21 cellular contexts compared by ENCODE assay signal in the genomic region with DNA sequence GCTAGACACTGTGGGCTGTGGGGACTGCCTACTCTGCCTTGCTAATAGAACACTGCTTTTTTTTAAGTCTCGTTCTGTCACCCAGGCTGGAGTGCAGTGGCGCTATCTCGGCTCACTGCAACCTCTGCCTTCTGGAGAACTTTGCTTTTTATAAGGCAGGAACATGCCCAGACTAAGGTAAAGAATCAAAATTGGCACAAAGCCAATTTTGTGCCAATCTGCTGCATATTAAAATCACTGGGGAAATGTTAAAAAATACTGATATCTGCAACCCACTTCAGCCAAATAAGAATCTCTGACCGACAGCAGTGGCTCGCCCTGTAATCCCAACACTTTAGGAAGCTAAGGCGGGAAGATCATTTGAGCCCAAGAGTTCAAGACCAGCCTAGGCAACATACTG. TPM values are rescaled to one million over a fixed set of nuclear protein-coding genes. Genes with fewer than 3 reads are reported as not detected.
A peak's percentile ranks its signal among the peaks of the same experiment; 100 is the strongest.
DNase-seq lines count a peak whose midpoint lies in the region; ATAC-seq, FAIRE-seq and TF ChIP-seq lines count a peak whose summit lies in the region.
"Had no signal": no experiment of that assay in that cellular context is flagged by ENCODE, and none has a peak within 500 bp of the region (broad histone marks: within the 10 kb centered on the region; RNA-seq: fewer than 3 reads in every experiment).

No MANE protein-coding gene starts in this region.

- 89% methylated on average over 6 of the region's 6 CpGs; no CpG with 5 or more reads in 1 of the 2 experiments for WGBS in H1 (ENCODE audit: extremely low coverage in 1 of 2, insufficient coverage in 1 of 2, insufficient read length in 1 of 2, insufficient replicate concordance in 2 of 2, low coverage in 1 of 2, low lambda C conversion rate in 2 of 2, missing lambda C conversion rate in 1 of 2), 2 experiments

- H2AFZ ChIP-seq in H1 (ENCODE audit: low read length) = peak overlapping the region; percentile 15; the same call in 1 of the 2 replicates

- peak; percentile 11 for DNase-seq in LNCaP clone FGC (ENCODE audit: low read depth)
- peak; percentile 6 for DNase-seq in NCI-H69 (lab: John Stamatoyannopoulos, UW)
- no peak for DNase-seq in H1 (ENCODE audit: low read depth in 1 of 2, low spot score in 2 of 2)
- no peak for DNase-seq in NCI-H2107 (lab: John Stamatoyannopoulos, UW)
- no peak for DNase-seq in NCI-H2196 treated with DMSO at 0.1 percent for 48 hours (lab: John Stamatoyannopoulos, UW; ENCODE audit: unreplicated experiment)
- DNase-seq: Calu3; CD8-positive, alpha-beta T cell; DMS79; HFFc6; IMR-90; NCI-H187 treated with DMSO at 0.1 percent for 48 hours; NCI-H510A; NCI-H774; PC-3; SJCRH30; T-helper 2 cell had no signal

- no peak overlapping the region for H3K9ac ChIP-seq in H1 (replicated peaks in 1 of 4; ENCODE audit: extremely low read depth in 1 of 4, low read depth in 3 of 4, low read length in 3 of 4)
- H3K9ac ChIP-seq: BLaER1 treated with 17β-estradiol and CSF1 and Interleukin-3, amounts not matched to agents 10 nM and 100 nM had no signal

- H2BK20ac ChIP-seq in H1 (ENCODE audit: low read length) = no peak overlapping the region

- no peak overlapping the region for H2AK5ac ChIP-seq in H1 (ENCODE audit: low read depth, low read length)

- H3K4me1 ChIP-seq in H1 (replicated peaks in 1 of 4; ENCODE audit: control insufficient read depth in 3 of 4, insufficient read depth in 4 of 4, low read length in 3 of 4) = no peaks in the 10 kb centered on the region
- H3K4me1 ChIP-seq: SJCRH30 had no signal

- H3K4me3 ChIP-seq in LNCaP clone FGC (ENCODE audit: low read depth, low read length) (no peak overlapping the region), H1 (ENCODE audit: extremely low read depth in 1 of 4, insufficient read depth in 2 of 4, low read depth in 3 of 4, low read length in 4 of 4) (no peak overlapping the region)
- H3K4me3 ChIP-seq: BLaER1 treated with 17β-estradiol and CSF1 and Interleukin-3, amounts not matched to agents 10 nM and 100 nM; SJCRH30 had no signal

- TF ChIP-seq RAD21 in Ishikawa (IDR thresholded peaks at IDR 0.05; ENCODE audit: low read depth) (no peak), H1 (IDR thresholded peaks at IDR 0.05 in 1 of 2, conservative IDR thresholded peaks at IDR 0.05 in 1 of 2; ENCODE audit: low read depth in 2 of 2, low read length in 2 of 2) (no peak)

- no peak overlapping the region for H3K56ac ChIP-seq in H1 (replicated peaks; ENCODE audit: insufficient read length, low read depth, low read length)

- H3K79me2 ChIP-seq in H1 (ENCODE audit: control insufficient read depth in 1 of 2, insufficient read depth in 2 of 2, low read length in 2 of 2) = no peaks in the 10 kb centered on the region

- H3K23me2 ChIP-seq in H1 (ENCODE audit: low read depth, low read length) = no peaks in the 10 kb centered on the region

- no peaks in the 10 kb centered on the region for H3K9me3 ChIP-seq in H1 (ENCODE audit: insufficient read depth in 2 of 2, low read depth in 1 of 2, low read length in 1 of 2)
- H3K9me3 ChIP-seq: SJCRH30 had no signal

- H3K18ac ChIP-seq in H1 (ENCODE audit: extremely low read depth, low read length) = no peak overlapping the region

- H3K79me1 ChIP-seq in H1 (ENCODE audit: low read depth, low read length) = no peaks in the 10 kb centered on the region

- no peak for TF ChIP-seq CTCF in LNCaP clone FGC (IDR thresholded peaks at IDR 0.05; ENCODE audit: control insufficient read depth, extremely low read depth, insufficient read depth)
- TF ChIP-seq CTCF in H1 (IDR thresholded peaks at IDR 0.05; ENCODE audit: control extremely low read depth in 1 of 3, insufficient read depth in 1 of 3, low read depth in 1 of 3, low read length in 3 of 3) = no peak

- H3K27ac ChIP-seq in H1 (ENCODE audit: low read depth, low read length) = no peak overlapping the region
- H3K27ac ChIP-seq: BLaER1 treated with 17β-estradiol and CSF1 and Interleukin-3, amounts not matched to agents 10 nM and 100 nM; RWPE1; SJCRH30 had no signal

- no peak overlapping the region for H4K91ac ChIP-seq in H1 (replicated peaks; ENCODE audit: insufficient read length, low read length)

- H3K14ac ChIP-seq in H1 (ENCODE audit: insufficient read length) = no peak overlapping the region

- no peak overlapping the region for H3K4ac ChIP-seq in H1 (replicated peaks; ENCODE audit: insufficient read length, low read depth, low read length)

- no peak overlapping the region for H2BK15ac ChIP-seq in H1 (ENCODE audit: low read length)

- no peak overlapping the region for H2BK12ac ChIP-seq in H1 (ENCODE audit: low read depth, low read length)

- TF ChIP-seq EP300 in Ishikawa (IDR thresholded peaks at IDR 0.05; ENCODE audit: borderline replicate concordance) = no peak
- no peak for TF ChIP-seq EP300 in H1 (IDR thresholded peaks at IDR 0.05; ENCODE audit: borderline replicate concordance in 1 of 2, low read depth in 2 of 2, low read length in 2 of 2)

- no peak overlapping the region for H2BK5ac ChIP-seq in H1 (ENCODE audit: low read depth, low read length)

- H3K23ac ChIP-seq in H1 (ENCODE audit: insufficient read length) = no peak overlapping the region

- no peak for ATAC-seq in GM19463 (IDR thresholded peaks at IDR 0.05; ENCODE audit: unreplicated experiment)
- ATAC-seq: CD8-positive, alpha-beta T cell; PC-3 had no signal

- H3K27me3 ChIP-seq in H1 (replicated peaks in 1 of 4; ENCODE audit: control insufficient read depth in 3 of 4, extremely low read depth in 1 of 4, insufficient read depth in 3 of 4, low read length in 3 of 4) = no peaks in the 10 kb centered on the region
- H3K27me3 ChIP-seq: BLaER1 treated with 17β-estradiol and CSF1 and Interleukin-3, amounts not matched to agents 10 nM and 100 nM; SJCRH30 had no signal

- no peak overlapping the region for H4K5ac ChIP-seq in H1 (ENCODE audit: insufficient read length, low read depth, low read length)

- no peak for FAIRE-seq in H1 (lab: Jason Lieb, UNC)
- FAIRE-seq: H54 had no signal

- CTCF ChIA-PET in H1 (lab: Charles Lee; ENCODE audit: partially characterized antibody) = interaction anchor here (1.2 kb wide), 1 partner anchor 36 kb away, joined by 4 read pairs; no protein-coding TSS in a partner anchor

- no peaks in the 10 kb centered on the region for H3K36me3 ChIP-seq in H1 (ENCODE audit: control insufficient read depth in 2 of 4, insufficient read depth in 4 of 4, low read length in 3 of 4)
- H3K36me3 ChIP-seq: SJCRH30 had no signal

- H4K20me1 ChIP-seq in H1 (replicated peaks in 1 of 2; ENCODE audit: control insufficient read depth in 1 of 2, insufficient read depth in 2 of 2, low read length in 2 of 2) = no peaks in the 10 kb centered on the region
- H4K20me1 ChIP-seq: BLaER1 treated with 17β-estradiol and CSF1 and Interleukin-3, amounts not matched to agents 10 nM and 100 nM had no signal

- TF ChIP-seq POLR2A in H1 (IDR thresholded peaks at IDR 0.05; ENCODE audit: control extremely low read depth in 1 of 2, low read depth in 2 of 2, low read length in 2 of 2) = no peak

- no peak overlapping the region for H3K4me2 ChIP-seq in H1 (ENCODE audit: insufficient read depth in 1 of 2, low read depth in 2 of 2, low read length in 2 of 2)
- H3K4me2 ChIP-seq: BLaER1 treated with 17β-estradiol and CSF1 and Interleukin-3, amounts not matched to agents 10 nM and 100 nM had no signal

- no peak overlapping the region for H4K8ac ChIP-seq in H1 (ENCODE audit: extremely low read depth, insufficient read depth, low read length)

- POLR2A ChIA-PET in H1 (lab: Charles Lee; ENCODE audit: partially characterized antibody) = no interaction called here

- no peak overlapping the region for H2BK120ac ChIP-seq in H1 (replicated peaks; ENCODE audit: low read depth, low read length)

TF ChIP-seq in Ishikawa, 13 proteins besides CTCF, POLR2A, EP300 and RAD21 (continues in another document):
- TF ChIP-seq YY1 (IDR thresholded peaks at IDR 0.05; ENCODE audit: low read depth) (no peak), CREB1 (IDR thresholded peaks at IDR 0.05; ENCODE audit: low read depth) (no peak), NFIC (IDR thresholded peaks at IDR 0.05) (peak; percentile 83)

TF ChIP-seq in H1, 55 proteins besides CTCF, POLR2A, EP300 and RAD21 (continues in another document):
- no peak for TF ChIP-seq SP2 (IDR thresholded peaks at IDR 0.05; ENCODE audit: low read length)
- TF ChIP-seq POU5F1 (IDR thresholded peaks at IDR 0.05; ENCODE audit: low read depth, low read length) = no peak
- TF ChIP-seq KDM5A (IDR thresholded peaks at IDR 0.05; ENCODE audit: low read length) = no peak
- no peak for TF ChIP-seq SIX5 (IDR thresholded peaks at IDR 0.05; ENCODE audit: low read depth, low read length)
- TF ChIP-seq SIRT6 (IDR thresholded peaks at IDR 0.05; ENCODE audit: low read length) = no peak
- no peak for TF ChIP-seq MAFK (IDR thresholded peaks at IDR 0.05; ENCODE audit: low read depth, low read length)
- TF ChIP-seq SUZ12 (IDR thresholded peaks at IDR 0.05; ENCODE audit: low read length) = no peak
- TF ChIP-seq NRF1 (IDR thresholded peaks at IDR 0.05; ENCODE audit: low read depth, low read length) = no peak

RNA-seq across cellular contexts. Expression of a gene that starts 36.5 kb away (rescaled TPM):
- total RNA-seq in H1 (2021; fragmentation: NEBNext Ultra II Directional; extraction: Animal tissue kit (Norgen Biotek cat#: 25700)) = 12.4 and 14.5 TPM in 2 replicates
- polyA plus RNA-seq in H1 (2011; rRNA removed) = 2.0 and 2.7 TPM in 2 replicates
- polyA plus RNA-seq in H1 (2011; cell fraction: cytosol; rRNA removed) = 5.8 TPM
- 3.5 TPM for polyA plus RNA-seq in H1 (2011; cell fraction: nucleus; rRNA removed)
- polyA plus RNA-seq in H1 (2012, experiment 1 of 2) = 3.5 to 8.2 TPM (median 4.8 TPM) in 4 replicates
- 0.51 TPM for polyA plus RNA-seq in H1 (2012, experiment 2 of 2)
- 7.9 TPM for polyA plus RNA-seq in H1 (2013, experiment 1 of 2)
- polyA plus RNA-seq in H1 (2013, experiment 2 of 2) = 7.4 TPM
- 5.8 and 6.5 TPM in 2 replicates for polyA minus RNA-seq in H1 (2011; rRNA and poly(A)+ RNA removed)
- polyA minus RNA-seq in H1 (2011; cell fraction: cytosol; rRNA and poly(A)+ RNA removed) = 4.0 TPM
- 22.2 TPM for polyA minus RNA-seq in H1 (2011; cell fraction: nucleus; rRNA and poly(A)+ RNA removed)

RNA-seq across cellular contexts. Expression of a gene that starts 58.8 kb away (rescaled TPM):
- 17.7 and 19.6 TPM in 2 replicates for total RNA-seq in H1 (2021; fragmentation: NEBNext Ultra II Directional; extraction: Animal tissue kit (Norgen Biotek cat#: 25700))
- polyA plus RNA-seq in H1 (2011; rRNA removed) = 4.6 and 5.9 TPM in 2 replicates
- polyA plus RNA-seq in H1 (2011; cell fraction: cytosol; rRNA removed) = 10.4 TPM
- polyA plus RNA-seq in H1 (2011; cell fraction: nucleus; rRNA removed) = 6.5 TPM
- polyA plus RNA-seq in H1 (2012, experiment 1 of 2) = 13.0 to 22.6 TPM (median 14.3 TPM) in 4 replicates
- 0.92 TPM for polyA plus RNA-seq in H1 (2012, experiment 2 of 2)
- 15.3 TPM for polyA plus RNA-seq in H1 (2013, experiment 1 of 2)
- 15.6 TPM for polyA plus RNA-seq in H1 (2013, experiment 2 of 2)
- polyA minus RNA-seq in H1 (2011; rRNA and poly(A)+ RNA removed) = 14.0 and 22.7 TPM in 2 replicates
- polyA minus RNA-seq in H1 (2011; cell fraction: cytosol; rRNA and poly(A)+ RNA removed) = 9.2 TPM
- 18.8 TPM for polyA minus RNA-seq in H1 (2011; cell fraction: nucleus; rRNA and poly(A)+ RNA removed)

Comparison
In these comparisons a context has a peak if more than half of its experiments do, and no peak if none do; other contexts are left out.
1. DNase-seq: peak in LNCaP clone FGC (single experiment) and NCI-H69 (single experiment); none in H1 (0 of 2), NCI-H2107 (single experiment) and NCI-H2196 treated with DMSO at 0.1 percent for 48 hours (single experiment).